12 cellular contexts compared by ENCODE assay signal in genomic region chr6:135146160-135146920, GRCh38. TPM values are rescaled to one million over a fixed set of nuclear protein-coding genes. Genes with fewer than 3 reads are reported as not detected.
DNase-seq lines count a peak whose midpoint lies in the region; ATAC-seq and TF ChIP-seq lines count a peak whose summit lies in the region.
"Had no signal": no experiment of that assay in that cellular context is flagged by ENCODE, and none has a peak within 500 bp of the region (broad histone marks: within the 10 kb centered on the region; RNA-seq: fewer than 3 reads in every experiment).

No MANE protein-coding gene starts in this region.

- CTCF ChIA-PET in activated CD4-positive, alpha-beta T cell treated with anti-CD3 and anti-CD28 coated beads for 36 hours (lab: Charles Lee): interaction anchor here (0.8 to 2.4 kb wide), 7 partner anchors 11 to 56 kb away, joined by 3 to 18 read pairs (median 5); no protein-coding TSS in a partner anchor

- peaks cover 2% of the 10 kb centered on the region for H3K9me3 Mint-ChIP-seq in activated CD4-positive, alpha-beta T cell treated with anti-CD3 and anti-CD28 coated beads for 36 hours (ENCODE audit: low read depth)

- no peaks in the 10 kb centered on the region for H3K27me3 Mint-ChIP-seq in activated CD4-positive, alpha-beta T cell treated with anti-CD3 and anti-CD28 coated beads for 36 hours

- POLR2A ChIA-PET in activated CD4-positive, alpha-beta T cell treated with anti-CD3 and anti-CD28 coated beads for 36 hours (lab: Charles Lee): no interaction called here

- DNase-seq in activated CD4-positive, alpha-beta T cell treated with anti-CD3 and anti-CD28 coated beads for 36 hours: no peak
- DNase-seq in activated CD4-positive, alpha-beta T cell treated with anti-CD3 and anti-CD28 coated beads for 48 hours: no peak
- DNase-seq in NCI-H510A (lab: John Stamatoyannopoulos, UW) (peak; percentile 3), astrocyte of the spinal cord (ENCODE audit: low read depth, low spot score) (peak; percentile 85), skeletal muscle cell (ENCODE audit: low read depth) (peak; percentile 45), HPDE6-E6E7 (ENCODE audit: extremely low spot score) (no peak)
- DNase-seq: NCI-H1694, nucleus accumbens had no signal

- ATAC-seq in activated CD4-positive, alpha-beta T cell treated with anti-CD3 and anti-CD28 coated beads for 36 hours: peak; percentile 10
- ATAC-seq in HG03175 (IDR thresholded peaks at IDR 0.05; ENCODE audit: unreplicated experiment) (no peak), HG02623 (IDR thresholded peaks at IDR 0.05; ENCODE audit: unreplicated experiment) (no peak)

- no peak overlapping the region for H3K4me3 Mint-ChIP-seq in activated CD4-positive, alpha-beta T cell treated with anti-CD3 and anti-CD28 coated beads for 36 hours

- H3K4me3 ChIP-seq in astrocyte of the spinal cord (ENCODE audit: low read depth, low read length) (no peak overlapping the region), skeletal muscle cell (ENCODE audit: low read depth, low read length) (no peak overlapping the region)
- H3K4me3 ChIP-seq: SJCRH30, vagina had no signal

- H3K4me1 Mint-ChIP-seq in activated CD4-positive, alpha-beta T cell treated with anti-CD3 and anti-CD28 coated beads for 36 hours: peaks cover 65% of the 10 kb centered on the region

- H3K27ac Mint-ChIP-seq in activated CD4-positive, alpha-beta T cell treated with anti-CD3 and anti-CD28 coated beads for 36 hours: peak overlapping the region; percentile 88

- TF ChIP-seq CTCF in astrocyte of the spinal cord (IDR thresholded peaks at IDR 0.05; ENCODE audit: low read depth, low read length): no peak

- H3K36me3 Mint-ChIP-seq in activated CD4-positive, alpha-beta T cell treated with anti-CD3 and anti-CD28 coated beads for 36 hours (ENCODE audit: low read depth): no peaks in the 10 kb centered on the region

- in situ Hi-C loops in astrocyte of the spinal cord (cut with HindIII; ENCODE audit: low sequenced_read_pairs): no loop called here

- intact Hi-C loops in activated CD4-positive, alpha-beta T cell treated with anti-CD3 and anti-CD28 coated beads for 36 hours (cut with DNase I, micrococcal nuclease): loop anchor here (5.0 kb wide), 2 partner anchors 276 to 291 kb away; no protein-coding TSS in a partner anchor

RNA-seq across cellular contexts. Expression of gene MYB, which starts 34.8 kb away (rescaled TPM):
- total RNA-seq in activated CD4-positive, alpha-beta T cell treated with anti-CD3 and anti-CD28 coated beads for 36 hours: 10 to 100 TPM; 29.2 to 35.9 TPM

Comparison
In these comparisons a context has a peak if more than half of its experiments do, and no peak if none do; other contexts are left out.
1. DNase-seq: peak in NCI-H510A (single experiment), astrocyte of the spinal cord (single experiment) and skeletal muscle cell (single experiment); none in activated CD4-positive, alpha-beta T cell treated with anti-CD3 and anti-CD28 coated beads for 36 hours (single experiment), activated CD4-positive, alpha-beta T cell treated with anti-CD3 and anti-CD28 coated beads for 48 hours (single experiment) and HPDE6-E6E7 (single experiment).